ENCODE assay signal across 11 cellular contexts in the genomic region with DNA sequence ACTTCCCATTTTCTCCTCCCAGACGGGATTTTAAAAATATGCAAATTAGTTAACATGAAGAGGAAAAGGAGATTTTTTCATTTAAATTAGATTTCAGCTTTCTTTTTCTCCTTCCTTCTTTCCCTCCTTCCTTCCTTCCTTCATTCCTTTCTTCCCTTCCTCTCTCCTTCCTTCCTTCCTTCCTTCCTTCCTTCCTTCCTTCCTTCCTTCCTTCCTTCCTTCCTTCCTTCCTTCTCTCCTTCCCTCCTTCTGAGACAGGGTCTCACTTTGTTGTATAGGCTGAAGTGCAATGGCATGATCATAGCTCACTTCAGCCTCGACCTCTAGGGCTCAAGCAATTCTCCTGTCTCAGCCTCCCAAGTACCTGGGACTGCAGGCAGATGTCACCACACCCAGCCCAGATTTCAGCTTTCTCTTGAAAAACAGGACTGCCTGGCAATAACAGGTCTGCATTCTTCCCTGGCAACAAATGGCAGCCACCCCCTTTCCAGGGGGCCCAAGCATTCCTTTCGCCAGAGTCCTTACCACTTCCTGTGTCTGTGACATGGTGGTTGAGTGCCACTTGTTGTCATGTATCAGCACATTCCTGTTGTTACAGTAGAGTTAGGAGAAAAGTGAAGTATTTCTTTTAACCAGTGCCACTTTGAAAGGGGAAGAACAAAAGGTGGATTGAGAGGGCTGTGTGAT.
DNase-seq lines count a peak whose midpoint lies in the region; ATAC-seq and TF ChIP-seq lines count a peak whose summit lies in the region.
"Had no signal": no experiment of that assay in that cellular context is flagged by ENCODE, and none has a peak within 500 bp of the region (broad histone marks: within the 10 kb centered on the region; RNA-seq: fewer than 3 reads in every experiment).

No MANE protein-coding gene starts in this region.

- no peaks in the 10 kb centered on the region for H3K9me3 Mint-ChIP-seq in HFFc6
- H3K9me3 Mint-ChIP-seq: CD4-positive, alpha-beta memory T cell had no signal

- in situ Hi-C loops in SK-MEL-5 (cut with HindIII; ENCODE audit: low pct_unique_long_range_greater_than_20kb, low sequenced_read_pairs) = no loop called here

- peaks cover 18% of the 10 kb centered on the region for H3K27me3 Mint-ChIP-seq in HFFc6 (ENCODE audit: insufficient read depth)

- peaks cover 16% of the 10 kb centered on the region for H3K4me1 Mint-ChIP-seq in HFFc6 (ENCODE audit: low read depth)

- H3K4me3 Mint-ChIP-seq in HFFc6 = no peak overlapping the region

- ATAC-seq in HG02885 (IDR thresholded peaks at IDR 0.05; ENCODE audit: poor library complexity, unreplicated experiment) = no peak

- TF ChIP-seq CTCF in HFFc6 (IDR thresholded peaks at IDR 0.05) = no peak

- no peak overlapping the region for H3K27ac Mint-ChIP-seq in HFFc6
- H3K27ac Mint-ChIP-seq: CD4-positive, alpha-beta memory T cell had no signal

- H3K36me3 Mint-ChIP-seq in HFFc6 (ENCODE audit: low read depth) = no peaks in the 10 kb centered on the region
- H3K36me3 Mint-ChIP-seq: CD4-positive, alpha-beta memory T cell had no signal

- DNase-seq in AG20443 (ENCODE audit: low spot score) (peak; percentile 44), HFFc6 (peak; percentile 7), SK-MEL-5 (ENCODE audit: low read depth, low spot score) (peak; percentile 37), iPS-NIHi11 (ENCODE audit: low spot score) (peak; percentile 68), HuH-7 (ENCODE audit: low spot score) (no peak), NCI-H187 treated with DMSO at 0.1 percent for 48 hours (lab: John Stamatoyannopoulos, UW) (no peak), SKM-1 treated with dmso at 0.1 percent for 144 hours (lab: John Stamatoyannopoulos, UW; ENCODE audit: unreplicated experiment) (no peak)
- DNase-seq: CD4-positive, alpha-beta memory T cell; NCI-H1694 treated with DMSO at 0.1 percent for 48 hours; sigmoid colon had no signal

Comparison
In these comparisons a context has a peak if more than half of its experiments do, and no peak if none do; other contexts are left out.
1. DNase-seq: peak in AG20443 (single experiment), HFFc6 (single experiment), SK-MEL-5 (single experiment) and iPS-NIHi11 (single experiment); none in HuH-7 (single experiment), NCI-H187 treated with DMSO at 0.1 percent for 48 hours (single experiment) and SKM-1 treated with dmso at 0.1 percent for 144 hours (single experiment).